ENCODE assay signal across 37 cellular contexts in the genomic region with DNA sequence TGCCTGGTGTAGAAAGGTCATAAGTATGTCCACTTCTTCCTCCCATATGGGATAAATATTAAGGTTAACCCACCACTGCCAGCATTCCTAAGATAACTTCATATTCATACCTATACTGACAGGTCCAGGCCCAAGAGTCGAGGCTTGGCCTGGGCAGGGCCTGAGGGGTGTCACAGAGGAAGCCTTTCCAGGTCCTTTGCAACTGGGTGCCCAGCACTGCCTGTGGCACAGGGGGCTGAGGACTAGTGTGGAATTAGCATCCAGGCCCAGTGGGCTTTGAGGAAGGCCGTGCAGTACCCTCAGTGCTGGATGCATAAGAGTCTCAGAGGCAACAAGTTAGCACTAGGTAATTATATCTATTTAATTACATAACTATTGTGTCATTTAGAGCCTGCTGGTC.
"Had no signal": no experiment of that assay in that cellular context is flagged by ENCODE, and none has a peak within 500 bp of the region (broad histone marks: within the 10 kb centered on the region; RNA-seq: fewer than 3 reads in every experiment).

No MANE protein-coding gene starts in this region.

- H3K36me3 ChIP-seq: ascending aorta, cardiac muscle cell had no signal

- DNase-seq: activated B cell treated with CpG ODN at 0.5 μM for 24 hours; activated CD4-positive, alpha-beta memory T cell treated with anti-CD3 and anti-CD28 coated beads for 36 hours; activated CD4-positive, alpha-beta T cell treated with anti-CD3 and anti-CD28 coated beads for 4 hours; activated CD4-positive, alpha-beta T cell treated with anti-CD3 and anti-CD28 coated beads, Interleukin-2, amount 10 ng/mL, durations not matched to agents 24 days and 14 days; activated CD4-positive, alpha-beta T cell treated with anti-CD3 and anti-CD28 coated beads, Interleukin-2, amount 50 U/mL, for 1 hour; activated CD4-positive, alpha-beta T cell treated with anti-CD3 and anti-CD28 coated beads, Interleukin-2, amount 50 U/mL, for 4 hours; activated CD4-positive, CD25-positive, alpha-beta regulatory T cell treated with anti-CD3 and anti-CD28 coated beads, Interleukin-2, amount 50 U/mL, for 72 hours; activated CD8-positive, alpha-beta memory T cell treated with anti-CD3 and anti-CD28 coated beads, Interleukin-2, amount 50 U/mL, for 4 hours; activated CD8-positive, alpha-beta T cell treated with anti-CD3 and anti-CD28 coated beads for 36 hours; activated gamma-delta T cell; activated naive CD4-positive, alpha-beta T cell treated with anti-CD3 and anti-CD28 coated beads, Interleukin-2, amount 10 ng/mL, durations not matched to agents 7 days and 5 days; activated naive CD4-positive, alpha-beta T cell treated with Interleukin-2 at 50 U/mL for 16 hours; activated naive CD8-positive, alpha-beta T cell treated with anti-CD3 and anti-CD28 coated beads, Interleukin-2, amount 10 ng/mL, durations not matched to agents 7 days and 5 days; activated naive CD8-positive, alpha-beta T cell treated with anti-CD3 and anti-CD28 coated beads, Interleukin-2, amount 50 U/mL, for 24 hours; activated T-cell treated with anti-CD3 and anti-CD28 coated beads for 4 hours; activated T-cell treated with anti-CD3 and anti-CD28 coated beads, Interleukin-2, amount 50 U/mL, for 1 hour; activated T-cell treated with anti-CD3 and anti-CD28 coated beads, Interleukin-2, amount 50 U/mL, for 4 hours; activated T-cell treated with anti-CD3 and anti-CD28 coated beads, Interleukin-2, amount 50 U/mL, for 72 hours; amygdala; anterior cingulate cortex; caudate nucleus; T-helper 1 cell; T-helper 2 cell; T-helper 9 cell had no signal

- H3K27me3 ChIP-seq: ascending aorta, cardiac muscle cell had no signal

- H3K4me3 ChIP-seq: ascending aorta, cardiac muscle cell had no signal

- H3K4me1 Mint-ChIP-seq: activated B cell treated with CpG ODN at 0.5 μM for 24 hours; activated CD4-positive, alpha-beta T cell treated with anti-CD3 and anti-CD28 coated beads, Interleukin-2, amount 10 ng/mL, durations not matched to agents 24 days and 14 days; activated naive CD4-positive, alpha-beta T cell treated with anti-CD3 and anti-CD28 coated beads, Interleukin-2, amount 10 ng/mL, durations not matched to agents 7 days and 5 days; activated naive CD4-positive, alpha-beta T cell treated with anti-CD3 and anti-CD28 coated beads, Interleukin-2, amount 50 U/mL, for 24 hours; activated naive CD8-positive, alpha-beta T cell treated with anti-CD3 and anti-CD28 coated beads, Interleukin-2, amount 10 ng/mL, durations not matched to agents 7 days and 5 days; activated naive CD8-positive, alpha-beta T cell treated with anti-CD3 and anti-CD28 coated beads, Interleukin-2, amount 50 U/mL, for 24 hours; activated T-helper 17 cell treated with anti-CD3 and anti-CD28 coated beads, Interleukin-2, amount 50 U/mL, for 72 hours; central memory CD8-positive, alpha-beta T cell had no signal

- H3K27ac Mint-ChIP-seq: activated B cell treated with CpG ODN at 0.5 μM for 24 hours; activated CD4-positive, alpha-beta memory T cell treated with anti-CD3 and anti-CD28 coated beads for 36 hours; activated CD4-positive, alpha-beta T cell treated with anti-CD3 and anti-CD28 coated beads, Interleukin-2, amount 10 ng/mL, durations not matched to agents 24 days and 14 days; activated CD8-positive, alpha-beta T cell treated with anti-CD3 and anti-CD28 coated beads for 36 hours; activated naive CD4-positive, alpha-beta T cell treated with anti-CD3 and anti-CD28 coated beads, Interleukin-2, amount 10 ng/mL, durations not matched to agents 7 days and 5 days; activated naive CD4-positive, alpha-beta T cell treated with anti-CD3 and anti-CD28 coated beads, Interleukin-2, amount 50 U/mL, for 24 hours; activated naive CD8-positive, alpha-beta T cell; activated naive CD8-positive, alpha-beta T cell treated with anti-CD3 and anti-CD28 coated beads, Interleukin-2, amount 10 ng/mL, durations not matched to agents 7 days and 5 days; activated naive CD8-positive, alpha-beta T cell treated with anti-CD3 and anti-CD28 coated beads, Interleukin-2, amount 50 U/mL, for 24 hours; activated T-cell treated with anti-CD3 and anti-CD28 coated beads, Interleukin-2, amount 50 U/mL, for 72 hours; activated T-helper 1 cell treated with anti-CD3 and anti-CD28 coated beads, Interleukin-12 subunit alpha, Interleukin-12 subunit beta, Interleukin-2, Interleukin-4 antibody, amounts not matched to agents 30 ng/mL and 10 ng/mL and 1 ng/mL, durations not matched to agents 14 hours and 24 hours and 36 hours; activated T-helper 17 cell treated with anti-CD3 and anti-CD28 coated beads, Interleukin-2, amount 50 U/mL, for 72 hours; brain; T-helper 1 cell treated with Interleukin-12 subunit alpha and Interleukin-12 subunit beta and Interleukin-4 antibody, amounts not matched to agents 30 μg/mL and 1 μg/mL, for 36 hours; T-helper 2 cell treated with Interferon-gamma antibody and Interleukin-4, amounts not matched to agents 5 μg/mL and 100 μg/mL, for 36 hours had no signal

- H3K9me3 ChIP-seq: ascending aorta had no signal

- H3K27ac ChIP-seq: ascending aorta, cardiac muscle cell, VCaP had no signal

- H3K9me3 Mint-ChIP-seq: activated B cell treated with CpG ODN at 0.5 μM for 24 hours; activated CD4-positive, alpha-beta memory T cell treated with anti-CD3 and anti-CD28 coated beads for 36 hours; activated CD4-positive, alpha-beta T cell treated with anti-CD3 and anti-CD28 coated beads, Interleukin-2, amount 10 ng/mL, durations not matched to agents 24 days and 14 days; activated CD8-positive, alpha-beta T cell treated with anti-CD3 and anti-CD28 coated beads for 36 hours; activated naive CD4-positive, alpha-beta T cell treated with anti-CD3 and anti-CD28 coated beads, Interleukin-2, amount 10 ng/mL, durations not matched to agents 7 days and 5 days; activated naive CD4-positive, alpha-beta T cell treated with anti-CD3 and anti-CD28 coated beads, Interleukin-2, amount 50 U/mL, for 24 hours; activated naive CD8-positive, alpha-beta T cell treated with anti-CD3 and anti-CD28 coated beads, Interleukin-2, amount 10 ng/mL, durations not matched to agents 7 days and 5 days; activated naive CD8-positive, alpha-beta T cell treated with anti-CD3 and anti-CD28 coated beads, Interleukin-2, amount 50 U/mL, for 24 hours; activated T-cell treated with anti-CD3 and anti-CD28 coated beads, Interleukin-2, amount 50 U/mL, for 4 hours; activated T-cell treated with anti-CD3 and anti-CD28 coated beads, Interleukin-2, amount 50 U/mL, for 72 hours; activated T-helper 1 cell treated with anti-CD3 and anti-CD28 coated beads, Interleukin-12 subunit alpha, Interleukin-12 subunit beta, Interleukin-2, Interleukin-4 antibody, amounts not matched to agents 30 ng/mL and 10 ng/mL and 1 ng/mL, durations not matched to agents 14 hours and 24 hours and 36 hours; activated T-helper 17 cell treated with anti-CD3 and anti-CD28 coated beads, Interleukin-2, amount 50 U/mL, for 72 hours; brain; central memory CD8-positive, alpha-beta T cell; T-helper 1 cell treated with Interleukin-12 subunit alpha and Interleukin-12 subunit beta and Interleukin-4 antibody, amounts not matched to agents 30 μg/mL and 1 μg/mL, for 36 hours; T-helper 2 cell treated with Interferon-gamma antibody and Interleukin-4, amounts not matched to agents 5 μg/mL and 100 μg/mL, for 36 hours had no signal

- H3K4me3 Mint-ChIP-seq: activated B cell treated with CpG ODN at 0.5 μM for 24 hours; activated CD4-positive, alpha-beta memory T cell treated with anti-CD3 and anti-CD28 coated beads for 36 hours; activated CD4-positive, alpha-beta T cell treated with anti-CD3 and anti-CD28 coated beads, Interleukin-2, amount 10 ng/mL, durations not matched to agents 24 days and 14 days; activated CD8-positive, alpha-beta T cell treated with anti-CD3 and anti-CD28 coated beads for 36 hours; activated naive CD4-positive, alpha-beta T cell treated with anti-CD3 and anti-CD28 coated beads, Interleukin-2, amount 10 ng/mL, durations not matched to agents 7 days and 5 days; activated naive CD4-positive, alpha-beta T cell treated with anti-CD3 and anti-CD28 coated beads, Interleukin-2, amount 50 U/mL, for 24 hours; activated naive CD8-positive, alpha-beta T cell; activated naive CD8-positive, alpha-beta T cell treated with anti-CD3 and anti-CD28 coated beads, Interleukin-2, amount 10 ng/mL, durations not matched to agents 7 days and 5 days; activated naive CD8-positive, alpha-beta T cell treated with anti-CD3 and anti-CD28 coated beads, Interleukin-2, amount 50 U/mL, for 24 hours; activated T-cell treated with anti-CD3 and anti-CD28 coated beads, Interleukin-2, amount 50 U/mL, for 4 hours; activated T-cell treated with anti-CD3 and anti-CD28 coated beads, Interleukin-2, amount 50 U/mL, for 72 hours; activated T-helper 1 cell treated with anti-CD3 and anti-CD28 coated beads, Interleukin-12 subunit alpha, Interleukin-12 subunit beta, Interleukin-2, Interleukin-4 antibody, amounts not matched to agents 30 ng/mL and 10 ng/mL and 1 ng/mL, durations not matched to agents 14 hours and 24 hours and 36 hours; activated T-helper 17 cell treated with anti-CD3 and anti-CD28 coated beads, Interleukin-2, amount 50 U/mL, for 72 hours; brain; central memory CD8-positive, alpha-beta T cell; T-helper 1 cell treated with Interleukin-12 subunit alpha and Interleukin-12 subunit beta and Interleukin-4 antibody, amounts not matched to agents 30 μg/mL and 1 μg/mL, for 36 hours; T-helper 2 cell treated with Interferon-gamma antibody and Interleukin-4, amounts not matched to agents 5 μg/mL and 100 μg/mL, for 36 hours had no signal

- H3K36me3 Mint-ChIP-seq: activated CD4-positive, alpha-beta memory T cell treated with anti-CD3 and anti-CD28 coated beads for 36 hours; activated naive CD4-positive, alpha-beta T cell treated with anti-CD3 and anti-CD28 coated beads, Interleukin-2, amount 10 ng/mL, durations not matched to agents 7 days and 5 days; activated naive CD4-positive, alpha-beta T cell treated with anti-CD3 and anti-CD28 coated beads, Interleukin-2, amount 50 U/mL, for 24 hours; activated naive CD8-positive, alpha-beta T cell; activated naive CD8-positive, alpha-beta T cell treated with anti-CD3 and anti-CD28 coated beads, Interleukin-2, amount 10 ng/mL, durations not matched to agents 7 days and 5 days; brain had no signal

- ATAC-seq: activated CD8-positive, alpha-beta T cell treated with anti-CD3 and anti-CD28 coated beads for 36 hours; activated naive CD8-positive, alpha-beta T cell treated with anti-CD3 and anti-CD28 coated beads, Interleukin-2, amount 50 U/mL, for 24 hours; activated T-cell treated with anti-CD3 and anti-CD28 coated beads, Interleukin-2, amount 50 U/mL, for 4 hours; activated T-cell treated with anti-CD3 and anti-CD28 coated beads, Interleukin-2, amount 50 U/mL, for 72 hours; activated T-helper 17 cell treated with anti-CD3 and anti-CD28 coated beads, Interleukin-2, amount 50 U/mL, for 72 hours had no signal

- FAIRE-seq: bronchial epithelial cell, TTC549 had no signal

- H3K4me1 ChIP-seq: ascending aorta had no signal
